26 cellular contexts compared by ENCODE assay signal in the genomic region with DNA sequence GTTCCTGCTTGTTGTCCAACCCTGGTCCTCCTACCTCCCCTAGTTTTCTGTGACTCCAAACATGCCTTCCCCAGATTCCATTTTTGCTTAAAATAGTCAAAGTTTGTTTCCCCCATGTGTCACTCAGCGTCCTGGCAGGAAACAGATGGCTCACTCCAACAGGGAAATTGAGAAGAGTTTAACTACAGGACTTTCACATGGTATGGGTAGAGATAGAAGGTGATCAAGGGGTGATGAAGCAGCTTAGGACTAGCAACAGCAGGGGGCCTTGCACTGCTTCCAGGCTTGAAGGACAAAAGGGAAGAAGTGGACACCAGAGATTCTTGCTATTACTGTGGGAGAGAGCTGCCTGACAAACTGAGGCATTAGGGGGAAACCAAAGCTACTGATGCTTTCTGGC.
"Had no signal": no experiment of that assay in that cellular context is flagged by ENCODE, and none has a peak within 500 bp of the region (broad histone marks: within the 10 kb centered on the region; RNA-seq: fewer than 3 reads in every experiment).

No MANE protein-coding gene starts in this region.

- H3K36me3 ChIP-seq: breast epithelium had no signal

- H3K27ac Mint-ChIP-seq: activated CD4-positive, alpha-beta T cell treated with anti-CD3 and anti-CD28 coated beads for 36 hours; activated CD8-positive, alpha-beta T cell treated with anti-CD3 and anti-CD28 coated beads, Interleukin-2, amount 10 ng/mL, durations not matched to agents 7 days and 5 days; activated naive CD4-positive, alpha-beta T cell treated with anti-CD3 and anti-CD28 coated beads, Interleukin-2, amount 50 U/mL, for 24 hours; activated T-cell treated with anti-CD3 and anti-CD28 coated beads, Interleukin-2, amount 50 U/mL, for 24 hours; activated T-helper 1 cell treated with anti-CD3 and anti-CD28 coated beads, Interleukin-12 subunit alpha, Interleukin-12 subunit beta, Interleukin-2, Interleukin-4 antibody, amounts not matched to agents 30 ng/mL and 10 ng/mL and 1 ng/mL, durations not matched to agents 14 hours and 24 hours and 36 hours; T-cell had no signal

- H3K4me1 ChIP-seq: breast epithelium had no signal

- H3K36me3 Mint-ChIP-seq: T-cell had no signal

- ATAC-seq: activated CD4-positive, alpha-beta T cell treated with anti-CD3 and anti-CD28 coated beads for 36 hours; activated CD8-positive, alpha-beta T cell treated with anti-CD3 and anti-CD28 coated beads, Interleukin-2, amount 10 ng/mL, durations not matched to agents 7 days and 5 days; Right ventricle myocardium inferior; T-cell had no signal

- H3K27me3 ChIP-seq: breast epithelium had no signal

- H3K27ac ChIP-seq: breast epithelium, SK-N-MC had no signal

- H3K27me3 Mint-ChIP-seq: activated CD4-positive, alpha-beta T cell treated with anti-CD3 and anti-CD28 coated beads for 36 hours; activated naive CD4-positive, alpha-beta T cell treated with anti-CD3 and anti-CD28 coated beads, Interleukin-2, amount 50 U/mL, for 24 hours; activated T-cell treated with anti-CD3 and anti-CD28 coated beads, Interleukin-2, amount 50 U/mL, for 24 hours had no signal

- H3K9me3 ChIP-seq: breast epithelium had no signal

- H3K4me3 Mint-ChIP-seq: activated CD4-positive, alpha-beta T cell treated with anti-CD3 and anti-CD28 coated beads for 36 hours; activated CD8-positive, alpha-beta T cell treated with anti-CD3 and anti-CD28 coated beads, Interleukin-2, amount 10 ng/mL, durations not matched to agents 7 days and 5 days; activated naive CD4-positive, alpha-beta T cell treated with anti-CD3 and anti-CD28 coated beads, Interleukin-2, amount 50 U/mL, for 24 hours; activated T-cell treated with anti-CD3 and anti-CD28 coated beads, Interleukin-2, amount 50 U/mL, for 24 hours; activated T-helper 1 cell treated with anti-CD3 and anti-CD28 coated beads, Interleukin-12 subunit alpha, Interleukin-12 subunit beta, Interleukin-2, Interleukin-4 antibody, amounts not matched to agents 30 ng/mL and 10 ng/mL and 1 ng/mL, durations not matched to agents 14 hours and 24 hours and 36 hours; T-cell had no signal

- H3K9me3 Mint-ChIP-seq: activated naive CD4-positive, alpha-beta T cell treated with anti-CD3 and anti-CD28 coated beads, Interleukin-2, amount 50 U/mL, for 24 hours; activated T-cell treated with anti-CD3 and anti-CD28 coated beads, Interleukin-2, amount 50 U/mL, for 24 hours; activated T-helper 1 cell treated with anti-CD3 and anti-CD28 coated beads, Interleukin-12 subunit alpha, Interleukin-12 subunit beta, Interleukin-2, Interleukin-4 antibody, amounts not matched to agents 30 ng/mL and 10 ng/mL and 1 ng/mL, durations not matched to agents 14 hours and 24 hours and 36 hours; T-cell had no signal

- DNase-seq: activated CD4-positive, alpha-beta T cell treated with anti-CD3 and anti-CD28 coated beads for 36 hours; activated CD4-positive, alpha-beta T cell treated with anti-CD3 and anti-CD28 coated beads, Interleukin-2, amount 50 U/mL, for 1 hour; activated CD4-positive, CD25-positive, alpha-beta regulatory T cell; activated CD8-positive, alpha-beta memory T cell treated with anti-CD3 and anti-CD28 coated beads, Interleukin-2, amount 50 U/mL, for 48 hours; activated CD8-positive, alpha-beta T cell treated with anti-CD3 and anti-CD28 coated beads, Interleukin-2, amount 10 ng/mL, durations not matched to agents 7 days and 5 days; activated effector memory CD4-positive, alpha-beta T cell treated with Interleukin-2 at 50 U/mL for 16 hours; activated naive CD4-positive, alpha-beta T cell; activated T-cell treated with anti-CD3 and anti-CD28 coated beads, Interleukin-2, amount 50 U/mL, for 24 hours; aorta; caudate nucleus; NCI-H1092; NCI-H1417; NCI-H1694; NCI-H2029; NCI-H345; NCI-H510A; NCI-H526 treated with DMSO at 0.1 percent for 48 hours; NCI-H82; RPMI8226; T-cell; T-helper 2 cell had no signal

- H3K4me3 ChIP-seq: breast epithelium, SK-N-MC had no signal
